ENCODE assay signal across 8 cellular contexts in the genomic region with DNA sequence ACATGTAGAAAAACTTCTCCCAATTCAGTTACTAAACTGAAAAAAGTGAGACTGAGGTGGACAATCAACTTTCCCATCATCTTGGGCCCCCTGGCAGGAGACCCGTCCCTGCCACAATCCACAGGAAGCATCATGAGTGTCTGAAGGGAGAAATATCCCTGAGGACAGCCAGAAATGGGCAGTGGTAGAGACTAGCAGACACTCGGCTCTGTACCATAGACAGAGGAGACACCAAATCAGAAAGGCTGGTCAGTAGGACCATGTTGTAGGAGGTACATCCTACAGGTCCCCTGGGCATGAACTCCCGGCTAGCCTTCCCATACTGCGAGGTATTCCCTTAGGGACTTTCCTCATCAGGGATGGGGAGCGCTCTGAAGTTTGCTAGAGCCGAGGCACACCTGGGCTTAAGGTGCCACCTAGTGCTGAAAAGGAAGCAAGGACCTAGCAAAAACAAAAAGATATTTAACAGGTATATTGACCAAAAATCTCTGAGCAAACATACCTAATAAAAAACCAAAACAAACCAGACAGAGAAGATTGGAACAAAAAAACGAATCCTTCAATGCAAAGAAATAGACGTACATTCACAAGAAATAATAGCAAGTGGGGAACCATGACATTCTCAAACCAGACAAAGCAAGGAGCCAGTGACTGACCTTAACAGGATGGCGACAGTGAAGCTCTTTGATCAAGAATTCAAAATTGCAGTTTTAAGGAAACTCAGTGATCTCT. TPM values are rescaled to one million over a fixed set of nuclear protein-coding genes. Genes with fewer than 3 reads are reported as not detected.
DNase-seq lines count a peak whose midpoint lies in the region; ATAC-seq, FAIRE-seq and TF ChIP-seq lines count a peak whose summit lies in the region.

No MANE protein-coding gene starts in this region.

- H3K9me3 Mint-ChIP-seq in WTC11 = peaks cover 19% of the 10 kb centered on the region
- H3K9me3 Mint-ChIP-seq in activated T-cell treated with anti-CD3 and anti-CD28 coated beads, Interleukin-2, amount 50 U/mL, for 72 hours = peaks cover 3 to 5% of the 10 kb centered on the region in 2 donors
- peaks cover 9 to 16% of the 10 kb centered on the region in 2 donors for H3K9me3 Mint-ChIP-seq in stimulated activated naive CD8-positive, alpha-beta T cell treated with anti-CD3 and anti-CD28 coated beads, Interleukin-15, amount 100 ng/mL, for 72 hours

- intact Hi-C loops in HepG2 (cut with micrococcal nuclease; ENCODE audit: unreplicated experiment) = loop anchor here (1.0 to 2.0 kb wide), 2 partner anchors 176 to 273 kb away; no protein-coding TSS in a partner anchor
- intact Hi-C loops in adrenal gland (cut with DNase I) = no loop called here

- TF ChIP-seq CTCF in WTC11 (IDR thresholded peaks at IDR 0.05) (0 out of 2 replicates have a peak, but pooled peaks have one; percentile 19), HepG2 (CRISPR knock-in tag; IDR thresholded peaks at IDR 0.05) (peak; percentile 88), adrenal gland (IDR thresholded peaks at IDR 0.05) (no peak)

- peak; percentile 47 for DNase-seq in Daoy (ENCODE audit: low read depth)
- peak; percentile 38 for DNase-seq in LoVo (ENCODE audit: low spot score)
- DNase-seq in WTC11 (ENCODE audit: low spot score) = peak; percentile 68
- peak; percentile 57 for DNase-seq in HepG2 (ENCODE audit: low spot score)
- DNase-seq in adrenal gland = no peak
- DNase-seq in T1000 (lab: John Stamatoyannopoulos, UW) = no peak
- no peak for DNase-seq in activated T-cell treated with anti-CD3 and anti-CD28 coated beads, Interleukin-2, amount 50 U/mL, for 72 hours
- DNase-seq in stimulated activated naive CD8-positive, alpha-beta T cell treated with anti-CD3 and anti-CD28 coated beads, Interleukin-15, amount 100 ng/mL, for 72 hours = no peak

- H3K36me3 ChIP-seq in HepG2 (replicated peaks in 1 of 2; ENCODE audit: control insufficient read depth in 1 of 2, insufficient read depth in 2 of 2, low read length in 2 of 2) = no peaks in the 10 kb centered on the region
- no peaks in the 10 kb centered on the region for H3K36me3 ChIP-seq in adrenal gland (replicated peaks in 1 of 2)

- in situ Hi-C loops in HepG2 (cut with HindIII; ENCODE audit: extremely low pct_ligation_motif_present, low pct_unique_long_range_greater_than_20kb) = loop anchor here (25.0 kb wide), 1 partner anchor 174 kb away; a partner anchor contains a TSS

- 17% methylated on average over 9 of the region's 9 CpGs for WGBS in HepG2 (ENCODE audit: low lambda C conversion rate)
- WGBS in adrenal gland, 4 donors = 58 to 72% (median 59%) methylated on average over 9 of the region's 9 CpGs

- H3K4me3 ChIP-seq in HepG2 (replicated peaks in 1 of 3; ENCODE audit: insufficient read depth in 1 of 3, low read depth in 2 of 3, low read length in 3 of 3) (no peak overlapping the region), adrenal gland (no peak overlapping the region)

- H3K4me1 Mint-ChIP-seq in WTC11 = no peaks in the 10 kb centered on the region
- no peaks in the 10 kb centered on the region for H3K4me1 Mint-ChIP-seq in activated T-cell treated with anti-CD3 and anti-CD28 coated beads, Interleukin-2, amount 50 U/mL, for 72 hours (ENCODE audit: low read depth)
- no peaks in the 10 kb centered on the region for H3K4me1 Mint-ChIP-seq in stimulated activated naive CD8-positive, alpha-beta T cell treated with anti-CD3 and anti-CD28 coated beads, Interleukin-15, amount 100 ng/mL, for 72 hours

- peaks cover 3% of the 10 kb centered on the region for H3K27me3 Mint-ChIP-seq in WTC11 (ENCODE audit: low read depth)
- no peaks in the 10 kb centered on the region for H3K27me3 Mint-ChIP-seq in activated T-cell treated with anti-CD3 and anti-CD28 coated beads, Interleukin-2, amount 50 U/mL, for 72 hours (ENCODE audit: low read depth)
- H3K27me3 Mint-ChIP-seq in stimulated activated naive CD8-positive, alpha-beta T cell treated with anti-CD3 and anti-CD28 coated beads, Interleukin-15, amount 100 ng/mL, for 72 hours = no peaks in the 10 kb centered on the region

- H3K4me3 Mint-ChIP-seq in WTC11 = no peak overlapping the region
- no peak overlapping the region for H3K4me3 Mint-ChIP-seq in activated T-cell treated with anti-CD3 and anti-CD28 coated beads, Interleukin-2, amount 50 U/mL, for 72 hours
- no peak overlapping the region for H3K4me3 Mint-ChIP-seq in stimulated activated naive CD8-positive, alpha-beta T cell treated with anti-CD3 and anti-CD28 coated beads, Interleukin-15, amount 100 ng/mL, for 72 hours

- POLR2A ChIA-PET in WTC11 (lab: Charles Lee) = no interaction called here
- POLR2A ChIA-PET in HepG2 (lab: Yijun Ruan, JAX) = no interaction called here

- CTCF ChIA-PET in WTC11 (lab: Charles Lee) = interaction anchor here (0.8 to 1.2 kb wide), 6 partner anchors 8 to 275 kb away, joined by 3 to 4 read pairs (median 3); no protein-coding TSS in a partner anchor
- CTCF ChIA-PET in HepG2 (lab: Yijun Ruan, JAX; ENCODE audit: low intra/inter-chr PET ratio, low total read pairs) = interaction anchor here (0.7 to 2.7 kb wide), 3 partner anchors 177 to 274 kb away, joined by 3 to 16 read pairs (median 3); no protein-coding TSS in a partner anchor

- H3K27ac ChIP-seq in HepG2 (ENCODE audit: extremely low read length, insufficient read depth, low read length) (no peak overlapping the region), adrenal gland (no peak overlapping the region)

- BruUV-seq in HepG2 (replicated peaks; lab: Mats Ljungman, UMichigan) = no TSS peak

- no peak overlapping the region for H3K27ac Mint-ChIP-seq in WTC11
- no peak overlapping the region for H3K27ac Mint-ChIP-seq in activated T-cell treated with anti-CD3 and anti-CD28 coated beads, Interleukin-2, amount 50 U/mL, for 72 hours
- no peak overlapping the region for H3K27ac Mint-ChIP-seq in stimulated activated naive CD8-positive, alpha-beta T cell treated with anti-CD3 and anti-CD28 coated beads, Interleukin-15, amount 100 ng/mL, for 72 hours

- peak; percentile 82 for TF ChIP-seq RAD21 in HepG2 (CRISPR knock-in tag; IDR thresholded peaks at IDR 0.05)

- H3K27me3 ChIP-seq in HepG2 (ENCODE audit: control insufficient read depth in 1 of 2, insufficient read depth in 2 of 2, low read length in 2 of 2) (no peaks in the 10 kb centered on the region), adrenal gland (no peaks in the 10 kb centered on the region)

- peak; percentile 75 for FAIRE-seq in HepG2 (lab: Jason Lieb, UNC)

- no peak overlapping the region for H3K4me2 ChIP-seq in HepG2 (ENCODE audit: low read depth, low read length)

- no peaks in the 10 kb centered on the region for H4K20me1 ChIP-seq in HepG2 (ENCODE audit: insufficient read depth, low read length)

- H3K4me1 ChIP-seq in HepG2 (ENCODE audit: insufficient read depth, low read length) (no peaks in the 10 kb centered on the region), adrenal gland (replicated peaks in 1 of 2) (no peaks in the 10 kb centered on the region)

- H3K79me2 ChIP-seq in HepG2 (ENCODE audit: insufficient read depth, low read length) = no peaks in the 10 kb centered on the region

- H2AFZ ChIP-seq in HepG2 (ENCODE audit: low read length) = no peak overlapping the region

- H3K9me3 ChIP-seq in HepG2 (ENCODE audit: low read length) (0 out of 2 replicates have a peak, but pooled peaks cover 5% of the 10 kb centered on the region), adrenal gland (replicated peaks in 1 of 3) (peaks cover 0 to 4% (median 0%) of the 10 kb centered on the region in 3 donors)

- TF ChIP-seq POLR2A in HepG2 (IDR thresholded peaks at IDR 0.05; ENCODE audit: insufficient read depth in 1 of 2, low read depth in 2 of 2, low read length in 2 of 2) (no peak), adrenal gland (IDR thresholded peaks at IDR 0.05) (no peak)

- no peak for TF ChIP-seq EP300 in HepG2 (IDR thresholded peaks at IDR 0.05; ENCODE audit: low read depth in 2 of 2, low read length in 2 of 2)
- no peak for TF ChIP-seq EP300 in HepG2 (CRISPR knock-in tag; IDR thresholded peaks at IDR 0.05; ENCODE audit: borderline replicate concordance)

- H3K36me3 Mint-ChIP-seq in WTC11 = peaks cover 11% of the 10 kb centered on the region
- peaks cover 7 to 8% of the 10 kb centered on the region in 2 donors for H3K36me3 Mint-ChIP-seq in activated T-cell treated with anti-CD3 and anti-CD28 coated beads, Interleukin-2, amount 50 U/mL, for 72 hours (ENCODE audit: insufficient read depth in 2 of 2)

- ATAC-seq in WTC11 (peak; percentile 96), HepG2 (peak; percentile 97)
- no peak for ATAC-seq in activated T-cell treated with anti-CD3 and anti-CD28 coated beads, Interleukin-2, amount 50 U/mL, for 72 hours (replicated peaks in 1 of 2)
- no peak for ATAC-seq in stimulated activated naive CD8-positive, alpha-beta T cell treated with anti-CD3 and anti-CD28 coated beads, Interleukin-15, amount 100 ng/mL, for 72 hours

- H3K9ac ChIP-seq in HepG2 (ENCODE audit: insufficient read depth, low read depth, low read length) = no peak overlapping the region

RNA-seq across cellular contexts. Expression of a gene that starts 55.6 kb away (rescaled TPM):
- 13.4 and 29.3 TPM in 2 replicates for total RNA-seq in Daoy (2014; rRNA removed; shearing (Covaris generic))
- total RNA-seq in WTC11 (2021) (11.9 to 14.7 TPM (median 12.4 TPM) in 3 replicates), HepG2 (2016; rRNA removed; fragmentation: Illumina TruSeq; extraction: Trizol) (12.6 and 16.3 TPM in 2 replicates), adrenal gland (10 to 100 TPM in 5 of 8 donors, 1 to 10 TPM in 3; 8.3 to 15.8 (median 12.6) TPM)
- total RNA-seq in HepG2 (2016; cell fraction: cytosol; rRNA removed; fragmentation: Illumina TruSeq; extraction: Trizol; ENCODE audit: low read depth) = 0.71 TPM in 2 replicates
- total RNA-seq in HepG2 (2016; cell fraction: insoluble cytoplasmic fraction; rRNA removed; fragmentation: Illumina TruSeq; extraction: Trizol) = 12.9 and 15.5 TPM in 2 replicates
- total RNA-seq in HepG2 (2016; cell fraction: membrane; rRNA removed; fragmentation: Illumina TruSeq; extraction: Trizol) = 3.8 and 4.0 TPM in 2 replicates
- 10.8 and 13.7 TPM in 2 replicates for total RNA-seq in HepG2 (2016; cell fraction: nucleus; rRNA removed; fragmentation: Illumina TruSeq; extraction: Trizol)
- polyA plus RNA-seq in HepG2 (2011; rRNA removed) (3.3 and 3.9 TPM in 2 replicates), adrenal gland (10 to 100 TPM; 12.8 to 19.1 (median 13.5) TPM)
- polyA plus RNA-seq in HepG2 (2011; cell fraction: cytosol; rRNA removed) = 1.8 and 1.9 TPM in 2 replicates
- 4.8 and 5.1 TPM in 2 replicates for polyA plus RNA-seq in HepG2 (2011; cell fraction: nucleus; rRNA removed)
- 5.4 and 6.4 TPM in 2 replicates for polyA plus RNA-seq in HepG2 (2012)
- 0.45 and 0.70 TPM in 2 replicates for polyA plus RNA-seq in HepG2 (2016; cell fraction: cytosol; fragmentation: Illumina TruSeq; extraction: Trizol; ENCODE audit: low read depth)
- 12.2 and 12.5 TPM in 2 replicates for polyA plus RNA-seq in HepG2 (2016; cell fraction: insoluble cytoplasmic fraction; fragmentation: Illumina TruSeq; extraction: Trizol; ENCODE audit: low read depth)
- polyA plus RNA-seq in HepG2 (2016; cell fraction: membrane; fragmentation: Illumina TruSeq; extraction: Trizol; ENCODE audit: low read depth) = 1.8 TPM in 2 replicates
- 26.7 and 27.4 TPM in 2 replicates for polyA plus RNA-seq in HepG2 (2016; cell fraction: nucleus; fragmentation: Illumina TruSeq; extraction: Trizol; ENCODE audit: insufficient read depth, low read depth)
- 1.8 and 2.1 TPM in 2 replicates for polyA minus RNA-seq in HepG2 (2011; rRNA and poly(A)+ RNA removed; ENCODE audit: low replicate concordance)
- 2.2 and 3.3 TPM in 2 replicates for polyA minus RNA-seq in HepG2 (2011; cell fraction: cytosol; rRNA and poly(A)+ RNA removed)
- 5.8 and 6.0 TPM in 2 replicates for polyA minus RNA-seq in HepG2 (2011; cell fraction: nucleus; rRNA and poly(A)+ RNA removed)
- total RNA-seq in activated T-cell treated with anti-CD3 and anti-CD28 coated beads, Interleukin-2, amount 50 U/mL, for 72 hours = 10 to 100 TPM; 21.0 to 21.7 TPM

RNA-seq across cellular contexts. Expression of a gene that starts 55.6 kb away (rescaled TPM):
- 0.54 and 1.4 TPM in 2 replicates for total RNA-seq in Daoy (2014; rRNA removed; shearing (Covaris generic))
- 2.5 to 3.5 TPM (median 2.8 TPM) in 3 replicates for total RNA-seq in WTC11 (2021)
- total RNA-seq in HepG2 (2016; rRNA removed; fragmentation: Illumina TruSeq; extraction: Trizol) = 0.60 and 0.93 TPM in 2 replicates
- total RNA-seq in HepG2 (2016; cell fraction: cytosol; rRNA removed; fragmentation: Illumina TruSeq; extraction: Trizol; ENCODE audit: low read depth) = 2.3 and 2.5 TPM in 2 replicates
- 0.68 and 1.1 TPM in 2 replicates for total RNA-seq in HepG2 (2016; cell fraction: insoluble cytoplasmic fraction; rRNA removed; fragmentation: Illumina TruSeq; extraction: Trizol)
- 1.6 and 1.9 TPM in 2 replicates for total RNA-seq in HepG2 (2016; cell fraction: membrane; rRNA removed; fragmentation: Illumina TruSeq; extraction: Trizol)
- total RNA-seq in HepG2 (2016; cell fraction: nucleus; rRNA removed; fragmentation: Illumina TruSeq; extraction: Trizol) = 1.1 and 1.5 TPM in 2 replicates
- polyA plus RNA-seq in HepG2 (2011; rRNA removed) = 1.2 and 1.5 TPM in 2 replicates
- 0.81 and 3.7 TPM in 2 replicates for polyA plus RNA-seq in HepG2 (2011; cell fraction: cytosol; rRNA removed)
- 2.7 and 3.7 TPM in 2 replicates for polyA plus RNA-seq in HepG2 (2011; cell fraction: nucleus; rRNA removed)
- polyA plus RNA-seq in HepG2 (2012) = 0.39 and 0.48 TPM in 2 replicates
- 1.0 and 1.4 TPM in 2 replicates for polyA plus RNA-seq in HepG2 (2016; cell fraction: cytosol; fragmentation: Illumina TruSeq; extraction: Trizol; ENCODE audit: low read depth)
- polyA plus RNA-seq in HepG2 (2016; cell fraction: insoluble cytoplasmic fraction; fragmentation: Illumina TruSeq; extraction: Trizol; ENCODE audit: low read depth) = 0.57 and 1.2 TPM in 2 replicates
- polyA plus RNA-seq in HepG2 (2016; cell fraction: membrane; fragmentation: Illumina TruSeq; extraction: Trizol; ENCODE audit: low read depth) = 0.90 and 1.4 TPM in 2 replicates
- 0.88 and 2.2 TPM in 2 replicates for polyA plus RNA-seq in HepG2 (2016; cell fraction: nucleus; fragmentation: Illumina TruSeq; extraction: Trizol; ENCODE audit: insufficient read depth, low read depth)
- 0.44 and 0.96 TPM in 2 replicates for polyA minus RNA-seq in HepG2 (2011; rRNA and poly(A)+ RNA removed; ENCODE audit: low replicate concordance)
- polyA minus RNA-seq in HepG2 (2011; cell fraction: cytosol; rRNA and poly(A)+ RNA removed) = 1.2 and 1.3 TPM in 2 replicates
- polyA minus RNA-seq in HepG2 (2011; cell fraction: nucleus; rRNA and poly(A)+ RNA removed) = 0.75 and 1.2 TPM in 2 replicates
- total RNA-seq in adrenal gland = 1 to 10 TPM in 7 of 8 donors, under 1 TPM in 1; 0.69 to 5.7 (median 2.6) TPM
- 10 to 100 TPM in 1 of 3 donors, 1 to 10 TPM in 2; 1.3 to 10.6 (median 6.3) TPM for polyA plus RNA-seq in adrenal gland
- 1 to 10 TPM; 4.6 TPM for total RNA-seq in activated T-cell treated with anti-CD3 and anti-CD28 coated beads, Interleukin-2, amount 50 U/mL, for 72 hours

Comparison
In these comparisons a context has a peak if more than half of its experiments do, and no peak if none do; other contexts are left out.
1. DNase-seq: peak in Daoy (single experiment), LoVo (single experiment), WTC11 (single experiment) and HepG2 (single experiment); none in adrenal gland (0 of 7), T1000 (single experiment), activated T-cell treated with anti-CD3 and anti-CD28 coated beads, Interleukin-2, amount 50 U/mL, for 72 hours (0 of 2) and stimulated activated naive CD8-positive, alpha-beta T cell treated with anti-CD3 and anti-CD28 coated beads, Interleukin-15, amount 100 ng/mL, for 72 hours (0 of 2).
2. ATAC-seq: peak in WTC11 (single experiment) and HepG2 (single experiment); none in activated T-cell treated with anti-CD3 and anti-CD28 coated beads, Interleukin-2, amount 50 U/mL, for 72 hours (0 of 2) and stimulated activated naive CD8-positive, alpha-beta T cell treated with anti-CD3 and anti-CD28 coated beads, Interleukin-15, amount 100 ng/mL, for 72 hours (single experiment).
3. CTCF ChIP-seq: peak in WTC11 (single experiment) and HepG2 (single experiment); none in adrenal gland (0 of 6).